ENCODE assay signal across 20 cellular contexts in the genomic region with DNA sequence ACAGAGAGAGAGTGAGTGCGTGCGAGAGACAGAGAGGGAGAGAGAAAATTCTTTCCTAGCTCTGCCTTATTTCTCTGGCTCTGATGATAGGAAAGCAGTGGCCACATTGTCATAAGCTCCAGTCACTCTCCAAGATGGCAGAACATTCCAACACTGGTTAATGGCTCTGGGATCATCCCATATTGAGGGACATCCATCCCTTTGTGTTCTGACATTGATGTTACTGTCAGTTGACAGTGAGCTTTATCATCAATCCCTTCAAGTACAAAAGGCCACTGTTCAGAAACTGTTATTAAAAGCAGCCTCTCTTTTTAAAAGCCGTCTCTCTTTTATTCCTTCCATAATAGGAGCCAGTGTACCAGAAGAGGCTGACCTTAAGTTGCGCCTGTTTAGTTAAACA.
"Had no signal": no experiment of that assay in that cellular context is flagged by ENCODE, and none has a peak within 500 bp of the region (broad histone marks: within the 10 kb centered on the region; RNA-seq: fewer than 3 reads in every experiment).

No MANE protein-coding gene starts in this region.

- H3K27ac ChIP-seq: coronary artery, left lung, neutrophil, pancreas, right atrium auricular region, thyroid gland had no signal

- ATAC-seq: effector memory CD8-positive, alpha-beta T cell; left cardiac atrium; left lung; natural killer cell; pancreas; sciatic nerve; stimulated activated naive CD8-positive, alpha-beta T cell treated with anti-CD3 and anti-CD28 coated beads, Interleukin-15, amount 100 ng/mL, for 72 hours had no signal

- FAIRE-seq: frontal cortex, pancreas had no signal

- H3K36me3 ChIP-seq: left lung, neutrophil, pancreas, right atrium auricular region, thyroid gland had no signal

- H3K9me3 ChIP-seq: left lung, neutrophil, pancreas, right atrium auricular region, thyroid gland had no signal

- DNase-seq: effector memory CD8-positive, alpha-beta T cell; left cardiac atrium; left lung; mesendoderm; natural killer cell; pancreas; stimulated activated CD4-positive, alpha-beta T cell treated with anti-CD3 and anti-CD28 coated beads, Interleukin-12 subunit alpha, Interleukin-12 subunit beta, amount 100 ng/mL, for 4 hours; stimulated activated CD4-positive, alpha-beta T cell treated with anti-CD3 and anti-CD28 coated beads, Interleukin-1b, Interleukin-23, amount 100 ng/mL, for 48 hours; stimulated activated CD4-positive, alpha-beta T cell treated with anti-CD3 and anti-CD28 coated beads, Interleukin-4, amount 100 ng/mL, for 1 hour; stimulated activated CD8-positive, alpha-beta memory T cell treated with anti-CD3 and anti-CD28 coated beads, Interleukin-4, amount 100 ng/mL, for 48 hours; stimulated activated naive CD4-positive, alpha-beta T cell; stimulated activated naive CD8-positive, alpha-beta T cell treated with anti-CD3 and anti-CD28 coated beads, Interleukin-15, amount 100 ng/mL, for 72 hours; thyroid gland; trophoblast cell had no signal

- H3K4me3 ChIP-seq: coronary artery, left lung, pancreas, right atrium auricular region, smooth muscle cell, thyroid gland had no signal

- H3K4me1 ChIP-seq: left lung, pancreas, right atrium auricular region, thyroid gland had no signal
